1 cellular context compared by ENCODE assay signal in genomic region chr1:18927082-18927653, GRCh38.
A peak's percentile ranks its signal among the peaks of the same experiment; 100 is the strongest.
TF ChIP-seq lines count a peak whose summit lies in the region.

No MANE protein-coding gene starts in this region.

TF ChIP-seq in K562, 482 proteins besides CTCF, POLR2A, EP300 and RAD21:
- TF ChIP-seq, protein P1, sequence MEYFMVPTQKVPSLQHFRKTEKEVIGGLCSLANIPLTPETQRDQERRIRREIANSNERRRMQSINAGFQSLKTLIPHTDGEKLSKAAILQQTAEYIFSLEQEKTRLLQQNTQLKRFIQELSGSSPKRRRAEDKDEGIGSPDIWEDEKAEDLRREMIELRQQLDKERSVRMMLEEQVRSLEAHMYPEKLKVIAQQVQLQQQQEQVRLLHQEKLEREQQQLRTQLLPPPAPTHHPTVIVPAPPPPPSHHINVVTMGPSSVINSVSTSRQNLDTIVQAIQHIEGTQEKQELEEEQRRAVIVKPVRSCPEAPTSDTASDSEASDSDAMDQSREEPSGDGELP (CRISPR knock-in tag; IDR thresholded peaks at IDR 0.05; ENCODE audit: borderline replicate concordance) = 0 out of 2 replicates have a peak, but pooled peaks have one; percentile 36
- TF ChIP-seq ZNF263 (CRISPR knock-in tag; IDR thresholded peaks at IDR 0.05; ENCODE audit: borderline replicate concordance) (0 out of 2 replicates have a peak, but pooled peaks have one; percentile 28), POLR2AphosphoS2 (IDR thresholded peaks at IDR 0.05; ENCODE audit: low read length) (no peak), FOXA3 (CRISPR knock-in tag; conservative IDR thresholded peaks at IDR 0.05 in 1 of 2, IDR thresholded peaks at IDR 0.05 in 1 of 2) (0 out of 4 replicates have a peak, but pooled peaks of 1 of the 2 experiments have one; percentile 22), MAZ (CRISPR knock-in tag; conservative IDR thresholded peaks at IDR 0.05 in 1 of 2, IDR thresholded peaks at IDR 0.05 in 1 of 2) (0 out of 4 replicates have a peak, but pooled peaks of 1 of the 2 experiments have one; percentile 1), ZNF282 (CRISPR knock-in tag; IDR thresholded peaks at IDR 0.05) (no peak), ZBTB1 (CRISPR knock-in tag; IDR thresholded peaks at IDR 0.05; ENCODE audit: borderline replicate concordance, low read depth) (0 out of 2 replicates have a peak, but pooled peaks have one; percentile 33), XRCC5 (IDR thresholded peaks at IDR 0.05; ENCODE audit: low read depth, low read length) (no peak), ZNF740 (CRISPR knock-in tag; IDR thresholded peaks at IDR 0.05) (peak; percentile 24; the same call in 1 of the 2 replicates), ZNF740 (tag; IDR thresholded peaks at IDR 0.05) (no peak), FOXM1 (IDR thresholded peaks at IDR 0.05; ENCODE audit: low read depth) (no peak), FOXM1 (CRISPR knock-in tag; IDR thresholded peaks at IDR 0.05; ENCODE audit: low read depth) (0 out of 2 replicates have a peak, but pooled peaks have one; percentile 5), ZNF785 (CRISPR knock-in tag; IDR thresholded peaks at IDR 0.05) (no peak), ZNF431 (CRISPR knock-in tag; IDR thresholded peaks at IDR 0.05) (peak; percentile 31; the same call in 1 of the 2 replicates), ZBTB11 (CRISPR knock-in tag; IDR thresholded peaks at IDR 0.05) (0 out of 6 replicates have a peak, but pooled peaks of 1 of the 3 experiments have one; percentile 27), NR2C1 (IDR thresholded peaks at IDR 0.05) (no peak), NR2C1 (tag; IDR thresholded peaks at IDR 0.05) (0 out of 2 replicates have a peak, but pooled peaks have one; percentile 1), GABPB1 (CRISPR knock-in tag; IDR thresholded peaks at IDR 0.05) (0 out of 2 replicates have a peak, but pooled peaks have one; percentile 36), BCL6 (CRISPR knock-in tag; IDR thresholded peaks at IDR 0.05) (no peak)
- TF ChIP-seq, protein P2, sequence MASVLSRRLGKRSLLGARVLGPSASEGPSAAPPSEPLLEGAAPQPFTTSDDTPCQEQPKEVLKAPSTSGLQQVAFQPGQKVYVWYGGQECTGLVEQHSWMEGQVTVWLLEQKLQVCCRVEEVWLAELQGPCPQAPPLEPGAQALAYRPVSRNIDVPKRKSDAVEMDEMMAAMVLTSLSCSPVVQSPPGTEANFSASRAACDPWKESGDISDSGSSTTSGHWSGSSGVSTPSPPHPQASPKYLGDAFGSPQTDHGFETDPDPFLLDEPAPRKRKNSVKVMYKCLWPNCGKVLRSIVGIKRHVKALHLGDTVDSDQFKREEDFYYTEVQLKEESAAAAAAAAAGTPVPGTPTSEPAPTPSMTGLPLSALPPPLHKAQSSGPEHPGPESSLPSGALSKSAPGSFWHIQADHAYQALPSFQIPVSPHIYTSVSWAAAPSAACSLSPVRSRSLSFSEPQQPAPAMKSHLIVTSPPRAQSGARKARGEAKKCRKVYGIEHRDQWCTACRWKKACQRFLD (CRISPR knock-in tag; IDR thresholded peaks at IDR 0.05) = 0 out of 2 replicates have a peak, but pooled peaks have one; percentile 54
